17 cellular contexts compared by ENCODE assay signal in the genomic region with DNA sequence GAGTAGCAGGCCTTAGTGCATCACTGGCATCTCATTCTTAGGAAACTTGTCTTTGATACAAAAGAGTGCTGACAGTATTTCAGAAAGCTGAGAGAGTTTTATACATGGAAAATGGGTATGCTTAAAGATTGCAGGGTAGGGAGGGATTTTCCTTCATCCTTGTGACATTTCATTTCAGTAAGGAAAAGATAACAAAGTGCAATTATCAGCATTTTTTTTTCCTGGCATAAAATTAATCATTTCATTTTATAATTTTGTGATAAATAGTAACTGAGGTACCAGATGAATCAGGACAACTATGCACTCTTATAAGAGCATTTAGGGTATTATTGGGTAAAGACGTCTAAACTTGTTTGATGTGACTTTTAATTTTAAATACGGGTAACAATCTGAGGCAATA. TPM values are rescaled to one million over a fixed set of nuclear protein-coding genes. Genes with fewer than 3 reads are reported as not detected.
DNase-seq lines count a peak whose midpoint lies in the region; ATAC-seq, FAIRE-seq and TF ChIP-seq lines count a peak whose summit lies in the region.
"Had no signal": no experiment of that assay in that cellular context is flagged by ENCODE, and none has a peak within 500 bp of the region (broad histone marks: within the 10 kb centered on the region; RNA-seq: fewer than 3 reads in every experiment).

No MANE protein-coding gene starts in this region.

- in situ Hi-C loops in G401 (cut with HindIII; ENCODE audit: low sequenced_read_pairs) = no loop called here

- peaks cover 15% of the 10 kb centered on the region; the same call in 1 of the 2 replicates for H4K20me1 ChIP-seq in Karpas-422 (ENCODE audit: insufficient read depth, low read depth, low read length)
- H4K20me1 ChIP-seq: BLaER1 had no signal

- no peak overlapping the region for H3K4me3 ChIP-seq in cardiac muscle cell
- H3K4me3 ChIP-seq in A549 = no peak overlapping the region
- no peak overlapping the region for H3K4me3 ChIP-seq in Karpas-422 (ENCODE audit: low read length)
- H3K4me3 ChIP-seq: BLaER1, GM12878, HAP-1 had no signal

- H3K27ac ChIP-seq in cardiac muscle cell (peak overlapping the region; percentile 6), A549 (no peak overlapping the region), Karpas-422 (ENCODE audit: low read length) (peak overlapping the region; percentile 92; the same call in 1 of the 2 replicates)
- H3K27ac ChIP-seq: 22Rv1, BLaER1 had no signal

- no peaks in the 10 kb centered on the region for H3K27me3 Mint-ChIP-seq in memory B cell
- H3K27me3 Mint-ChIP-seq: CD4-positive, alpha-beta memory T cell had no signal

- no peak for DNase-seq in cardiac muscle cell (ENCODE audit: low read depth in 1 of 2, low spot score in 1 of 2)
- no peak for DNase-seq in left cardiac atrium
- DNase-seq in A549 (ENCODE audit: low read depth in 1 of 2, low spot score in 1 of 2) = no peak
- DNase-seq in Karpas-422 = no peak
- no peak for DNase-seq in memory B cell (ENCODE audit: low spot score in 2 of 2)
- DNase-seq in G401 (ENCODE audit: low spot score) = no peak
- DNase-seq: CD4-positive, alpha-beta memory T cell; DMS153; DMS79; KBM-7 had no signal

- H3K9ac ChIP-seq in Karpas-422 (ENCODE audit: low read length) = no peak overlapping the region
- H3K9ac ChIP-seq: BLaER1 had no signal

- TF ChIP-seq CTCF in cardiac muscle cell (IDR thresholded peaks at IDR 0.05; ENCODE audit: low read depth, low read length) (no peak), A549 (IDR thresholded peaks at IDR 0.05) (no peak)

- no peak overlapping the region for H2AFZ ChIP-seq in Karpas-422 (ENCODE audit: low read length)

- H3K36me3 ChIP-seq in cardiac muscle cell (peaks cover 16% of the 10 kb centered on the region), Karpas-422 (ENCODE audit: insufficient read depth, low read length) (peaks cover 94% of the 10 kb centered on the region)

- whole genome bisulfite sequencing in A549 (ENCODE audit: missing lambda C conversion rate) = 81% methylated on average over 2 of the region's 2 CpGs

- H3K4me3 Mint-ChIP-seq in memory B cell = no peak overlapping the region
- H3K4me3 Mint-ChIP-seq: CD14-positive monocyte; CD4-positive, alpha-beta memory T cell had no signal

- H3K27me3 ChIP-seq in cardiac muscle cell (no peaks in the 10 kb centered on the region), Karpas-422 (ENCODE audit: low read length) (no peaks in the 10 kb centered on the region)
- H3K27me3 ChIP-seq: BLaER1 had no signal

- TF ChIP-seq EP300 in A549 (IDR thresholded peaks at IDR 0.05) = no peak

- H3K4me1 ChIP-seq in cardiac muscle cell (ENCODE audit: low read depth) (peaks cover 76% of the 10 kb centered on the region), A549 (no peaks in the 10 kb centered on the region), Karpas-422 (ENCODE audit: low read length) (peaks cover 97% of the 10 kb centered on the region)
- H3K4me1 ChIP-seq: BLaER1, HAP-1 had no signal

- H3K27ac Mint-ChIP-seq in memory B cell = peak overlapping the region; percentile 10
- H3K27ac Mint-ChIP-seq: CD14-positive monocyte; CD4-positive, alpha-beta memory T cell had no signal

- FAIRE-seq in A549 (lab: Jason Lieb, UNC) = no peak
- FAIRE-seq: GM19239 had no signal

- peaks cover 83% of the 10 kb centered on the region for H3K79me2 ChIP-seq in Karpas-422 (ENCODE audit: low read length)

- ATAC-seq in left cardiac atrium (no peak), A549 (no peak), memory B cell (ENCODE audit: low read depth) (no peak), SK-N-SH treated with all-trans-retinoic acid at 6 μM for 48 hours (no peak)
- ATAC-seq: GM12878 had no signal

- TF ChIP-seq POLR2A in A549 (IDR thresholded peaks at IDR 0.05; ENCODE audit: low read length) = no peak

- CTCF ChIA-PET in A549 (lab: Yijun Ruan, JAX) = no interaction called here

- no peaks in the 10 kb centered on the region for H3K9me3 Mint-ChIP-seq in memory B cell
- H3K9me3 Mint-ChIP-seq: CD14-positive monocyte; CD4-positive, alpha-beta memory T cell had no signal

- H3K36me3 Mint-ChIP-seq in memory B cell = peaks cover 56% of the 10 kb centered on the region

- H3K4me1 Mint-ChIP-seq in memory B cell = peaks cover 48% of the 10 kb centered on the region

- H3K4me2 ChIP-seq in A549 (no peak overlapping the region), Karpas-422 (ENCODE audit: low read depth, low read length, poor library complexity, severe bottlenecking) (peak overlapping the region; percentile 9)
- H3K4me2 ChIP-seq: BLaER1 had no signal

- POLR2A ChIA-PET in A549 (lab: Yijun Ruan, JAX) = no interaction called here

- intact Hi-C loops in left cardiac atrium (cut with DNase I) = no loop called here

- no peaks in the 10 kb centered on the region for H3K9me3 ChIP-seq in cardiac muscle cell (ENCODE audit: low read depth)
- no peaks in the 10 kb centered on the region for H3K9me3 ChIP-seq in A549
- no peaks in the 10 kb centered on the region for H3K9me3 ChIP-seq in Karpas-422 (ENCODE audit: low read length)
- H3K9me3 ChIP-seq: BLaER1, HAP-1 had no signal

- TF ChIP-seq RAD21 in A549 (conservative IDR thresholded peaks at IDR 0.05 in 1 of 2, IDR thresholded peaks at IDR 0.05 in 1 of 2) = no peak

- no peaks in the 10 kb centered on the region for H3K9me2 ChIP-seq in Karpas-422 (replicated peaks; ENCODE audit: insufficient read depth, low read length)

TF ChIP-seq in A549, 52 proteins besides CTCF, POLR2A, EP300 and RAD21 (continues in another document):
- TF ChIP-seq, protein P1, sequence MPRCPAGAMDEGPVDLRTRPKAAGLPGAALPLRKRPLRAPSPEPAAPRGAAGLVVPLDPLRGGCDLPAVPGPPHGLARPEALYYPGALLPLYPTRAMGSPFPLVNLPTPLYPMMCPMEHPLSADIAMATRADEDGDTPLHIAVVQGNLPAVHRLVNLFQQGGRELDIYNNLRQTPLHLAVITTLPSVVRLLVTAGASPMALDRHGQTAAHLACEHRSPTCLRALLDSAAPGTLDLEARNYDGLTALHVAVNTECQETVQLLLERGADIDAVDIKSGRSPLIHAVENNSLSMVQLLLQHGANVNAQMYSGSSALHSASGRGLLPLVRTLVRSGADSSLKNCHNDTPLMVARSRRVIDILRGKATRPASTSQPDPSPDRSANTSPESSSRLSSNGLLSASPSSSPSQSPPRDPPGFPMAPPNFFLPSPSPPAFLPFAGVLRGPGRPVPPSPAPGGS (IDR thresholded peaks at IDR 0.05) = no peak
- no peak for TF ChIP-seq HEYL (CRISPR knock-in tag; IDR thresholded peaks at IDR 0.05)
- peak; percentile 21 for TF ChIP-seq MAFK (IDR thresholded peaks at IDR 0.05; ENCODE audit: partially characterized antibody)
- no peak for TF ChIP-seq ESRRA (IDR thresholded peaks at IDR 0.05; ENCODE audit: borderline replicate concordance, low read length)

TF ChIP-seq in SK-N-SH treated with all-trans-retinoic acid at 6 μM for 48 hours, 23 proteins besides CTCF, POLR2A, EP300 and RAD21 (continues in another document):
- no peak for TF ChIP-seq ZFP3 (CRISPR knock-in tag; IDR thresholded peaks at IDR 0.05)
- TF ChIP-seq ZC3H10 (CRISPR knock-in tag; IDR thresholded peaks at IDR 0.05) = no peak
- TF ChIP-seq PPARA (CRISPR knock-in tag; IDR thresholded peaks at IDR 0.05; ENCODE audit: borderline replicate concordance) = no peak
- TF ChIP-seq BACH2 (CRISPR knock-in tag; IDR thresholded peaks at IDR 0.05; ENCODE audit: borderline replicate concordance) = no peak
- TF ChIP-seq OSR1 (CRISPR knock-in tag; IDR thresholded peaks at IDR 0.05) = no peak
- no peak for TF ChIP-seq ZNF8 (CRISPR knock-in tag; IDR thresholded peaks at IDR 0.05)
- TF ChIP-seq ZFP30 (CRISPR knock-in tag; IDR thresholded peaks at IDR 0.05) = no peak
- no peak for TF ChIP-seq ZNF70 (CRISPR knock-in tag; IDR thresholded peaks at IDR 0.05)
- TF ChIP-seq GLIS3 (CRISPR knock-in tag; IDR thresholded peaks at IDR 0.05) = no peak
- TF ChIP-seq, protein P2, sequence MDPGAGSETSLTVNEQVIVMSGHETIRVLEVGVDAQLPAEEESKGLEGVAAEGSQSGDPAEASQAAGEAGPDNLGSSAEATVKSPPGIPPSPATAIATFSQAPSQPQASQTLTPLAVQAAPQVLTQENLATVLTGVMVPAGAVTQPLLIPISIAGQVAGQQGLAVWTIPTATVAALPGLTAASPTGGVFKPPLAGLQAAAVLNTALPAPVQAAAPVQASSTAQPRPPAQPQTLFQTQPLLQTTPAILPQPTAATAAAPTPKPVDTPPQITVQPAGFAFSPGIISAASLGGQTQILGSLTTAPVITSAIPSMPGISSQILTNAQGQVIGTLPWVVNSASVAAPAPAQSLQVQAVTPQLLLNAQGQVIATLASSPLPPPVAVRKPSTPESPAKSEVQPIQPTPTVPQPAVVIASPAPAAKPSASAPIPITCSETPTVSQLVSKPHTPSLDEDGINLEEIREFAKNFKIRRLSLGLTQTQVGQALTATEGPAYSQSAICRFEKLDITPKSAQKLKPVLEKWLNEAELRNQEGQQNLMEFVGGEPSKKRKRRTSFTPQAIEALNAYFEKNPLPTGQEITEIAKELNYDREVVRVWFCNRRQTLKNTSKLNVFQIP (CRISPR knock-in tag; IDR thresholded peaks at IDR 0.05; ENCODE audit: borderline replicate concordance, low read depth) = no peak
- TF ChIP-seq SNAI2 (CRISPR knock-in tag; IDR thresholded peaks at IDR 0.05) = no peak
- no peak for TF ChIP-seq TOX (CRISPR knock-in tag; IDR thresholded peaks at IDR 0.05; ENCODE audit: borderline replicate concordance)
- TF ChIP-seq ESRRG (CRISPR knock-in tag; IDR thresholded peaks at IDR 0.05) = no peak

RNA-seq across cellular contexts. Expression of a gene that starts 10.3 kb away (rescaled TPM):
- 9.9 and 13.8 TPM in 2 replicates for total RNA-seq in cardiac muscle cell
- polyA plus RNA-seq in cardiac muscle cell = 4.3 and 11.8 TPM in 2 replicates
- 1 to 10 TPM; 6.3 to 7.9 TPM for total RNA-seq in left cardiac atrium
- polyA plus RNA-seq in A549 (2011; rRNA removed) = 0.53 and 1.0 TPM in 2 replicates
- polyA plus RNA-seq in A549 (2012; cell fraction: cytosol; rRNA removed) = 0.09 and 0.23 TPM in 2 replicates
- 0.09 and 0.20 TPM in 2 replicates for polyA plus RNA-seq in A549 (2012; cell fraction: nucleus; rRNA removed)
- polyA plus RNA-seq in A549 (2017; fragmentation: RNase III; extraction: RNeasy Plus Mini Kit Qiagen cat#74134 plus additional on column Dnase treatment) = 0.53 to 0.66 TPM (median 0.61 TPM) in 3 replicates
- 0.19 and 2.7 TPM in 2 replicates for polyA minus RNA-seq in A549 (2011; rRNA and poly(A)+ RNA removed)
- total RNA-seq in Karpas-422 (2014; rRNA removed; shearing (Covaris generic); ENCODE audit: low replicate concordance) = 22.7 and 79.9 TPM in 2 replicates
- 9.8 and 19.1 TPM in 2 replicates for total RNA-seq in G401 (2014; rRNA removed; shearing (Covaris generic))

Comparison
In these comparisons a context has a peak if more than half of its experiments do, and no peak if none do; other contexts are left out.
1. H3K27ac ChIP-seq: peak in cardiac muscle cell (single experiment) and Karpas-422 (single experiment); none in A549 (0 of 2).